22 cellular contexts compared by ENCODE assay signal in the genomic region with DNA sequence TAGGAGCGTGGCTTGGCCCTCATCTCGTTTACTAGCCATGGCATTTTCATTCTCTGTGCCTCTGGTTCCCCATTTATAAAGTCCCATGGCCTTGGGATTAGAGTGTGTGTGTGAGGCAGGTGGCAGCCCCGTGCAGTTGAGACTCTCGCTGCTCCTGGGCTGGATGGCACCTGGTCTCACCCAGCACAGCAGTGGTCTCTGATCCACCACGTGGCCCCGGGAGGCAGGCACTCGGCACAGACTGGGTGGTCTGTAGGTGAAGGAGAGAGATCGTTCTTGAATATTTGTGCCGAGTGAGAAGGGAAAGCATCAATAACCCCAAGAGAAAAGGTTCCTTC. TPM values are rescaled to one million over a fixed set of nuclear protein-coding genes. Genes with fewer than 3 reads are reported as not detected.
DNase-seq lines count a peak whose midpoint lies in the region; ATAC-seq and TF ChIP-seq lines count a peak whose summit lies in the region.
"Had no signal": no experiment of that assay in that cellular context is flagged by ENCODE, and none has a peak within 500 bp of the region (broad histone marks: within the 10 kb centered on the region; RNA-seq: fewer than 3 reads in every experiment).

No MANE protein-coding gene starts in this region.

- H3K27me3 ChIP-seq in Panc1 (ENCODE audit: control insufficient read depth, insufficient read depth, low read length) (no peaks in the 10 kb centered on the region), smooth muscle cell (ENCODE audit: low read depth) (no peaks in the 10 kb centered on the region)
- H3K27me3 ChIP-seq in naive thymus-derived CD4-positive, alpha-beta T cell (ENCODE audit: control insufficient read depth in 2 of 2, insufficient read depth in 2 of 2, low read length in 2 of 2) = no peaks in the 10 kb centered on the region
- H3K27me3 ChIP-seq: left lung, right lobe of liver, uterus had no signal

- 56% methylated on average over 9 of the region's 9 CpGs for WGBS in smooth muscle cell (ENCODE audit: low lambda C conversion rate)

- H3K27me3 Mint-ChIP-seq in chondrocyte (ENCODE audit: low read depth) = no peaks in the 10 kb centered on the region
- no peaks in the 10 kb centered on the region for H3K27me3 Mint-ChIP-seq in naive thymus-derived CD4-positive, alpha-beta T cell
- H3K27me3 Mint-ChIP-seq: natural killer cell treated with Interleukin-12 subunit alpha and Interleukin-12 subunit beta and Interleukin-15 and Interleukin-18, amount 100 ng/mL, for 72 hours had no signal

- H3K4me2 ChIP-seq in smooth muscle cell = peak overlapping the region; percentile 10

- no peaks in the 10 kb centered on the region for H3K79me2 ChIP-seq in smooth muscle cell (ENCODE audit: low read depth)

- no peak for DNase-seq in Panc1 (ENCODE audit: low read depth, low spot score)
- DNase-seq in chondrocyte (ENCODE audit: low spot score) = peak; percentile 42
- peak in 1 of 3 donors; percentile 31 for DNase-seq in mucosa of descending colon
- no peak for DNase-seq in smooth muscle cell (lab: John Stamatoyannopoulos, UW; ENCODE audit: unreplicated experiment)
- DNase-seq in naive thymus-derived CD4-positive, alpha-beta T cell = no peak
- DNase-seq in NCI-H446 treated with DMSO at 0.1 percent for 48 hours (lab: John Stamatoyannopoulos, UW) = no peak
- DNase-seq: activated CD8-positive, alpha-beta memory T cell treated with anti-CD3 and anti-CD28 coated beads for 24 hours; erythroblast; GOT3; left lung; MM.1S; NCI-H2107; stimulated activated naive CD4-positive, alpha-beta T cell had no signal

- TF ChIP-seq CTCF in Panc1 (IDR thresholded peaks at IDR 0.05) (no peak), chondrocyte (IDR thresholded peaks at IDR 0.05) (no peak), mucosa of descending colon (IDR thresholded peaks at IDR 0.05) (no peak), smooth muscle cell (IDR thresholded peaks at IDR 0.05; ENCODE audit: borderline replicate concordance, insufficient read depth, poor library complexity, severe bottlenecking) (no peak)

- no peak overlapping the region for H3K9ac ChIP-seq in smooth muscle cell (ENCODE audit: low read depth)

- H3K9me3 ChIP-seq in Panc1 (ENCODE audit: control insufficient read depth, insufficient read depth, low read depth, low read length) (no peaks in the 10 kb centered on the region), mucosa of descending colon (no peaks in the 10 kb centered on the region), smooth muscle cell (replicated peaks; ENCODE audit: low read depth) (no peaks in the 10 kb centered on the region)
- H3K9me3 ChIP-seq in naive thymus-derived CD4-positive, alpha-beta T cell (ENCODE audit: control insufficient read depth in 2 of 3, low read length in 3 of 3) = no peaks in the 10 kb centered on the region
- H3K9me3 ChIP-seq: left lung, right lobe of liver, uterus had no signal

- in situ Hi-C loops in Panc1 (cut with HindIII; ENCODE audit: low pct_unique_long_range_greater_than_20kb, low sequenced_read_pairs) = no loop called here

- ATAC-seq in Panc1 = peak; percentile 26; the same call in 1 of the 2 replicates
- ATAC-seq in mucosa of descending colon = peak; percentile 24
- no peak for ATAC-seq in HG03457 (IDR thresholded peaks at IDR 0.05; ENCODE audit: unreplicated experiment)
- ATAC-seq in naive thymus-derived CD4-positive, alpha-beta T cell = no peak

- no peak overlapping the region for H3K4me3 ChIP-seq in Panc1 (ENCODE audit: low read depth in 2 of 2, low read length in 2 of 2)
- no peak overlapping the region for H3K4me3 ChIP-seq in mucosa of descending colon
- no peak overlapping the region for H3K4me3 ChIP-seq in smooth muscle cell
- no peak overlapping the region for H3K4me3 ChIP-seq in naive thymus-derived CD4-positive, alpha-beta T cell (ENCODE audit: low read length)
- H3K4me3 ChIP-seq: coronary artery, left lung, right lobe of liver, SK-N-MC, uterus had no signal

- H2AFZ ChIP-seq in smooth muscle cell (ENCODE audit: low read depth) = peak overlapping the region; percentile 60

- no peaks in the 10 kb centered on the region for H3K36me3 ChIP-seq in Panc1 (ENCODE audit: control insufficient read depth, insufficient read depth, low read length)
- no peaks in the 10 kb centered on the region for H3K36me3 ChIP-seq in mucosa of descending colon (ENCODE audit: low read depth)
- H3K36me3 ChIP-seq in smooth muscle cell (ENCODE audit: low read depth) = no peaks in the 10 kb centered on the region
- no peaks in the 10 kb centered on the region for H3K36me3 ChIP-seq in naive thymus-derived CD4-positive, alpha-beta T cell (ENCODE audit: control insufficient read depth in 2 of 3, insufficient read depth in 3 of 3, low read length in 3 of 3)
- H3K36me3 ChIP-seq: left lung, right lobe of liver, uterus had no signal

- H3K4me1 Mint-ChIP-seq in chondrocyte (ENCODE audit: low read depth) = peaks cover 2% of the 10 kb centered on the region
- H3K4me1 Mint-ChIP-seq in naive thymus-derived CD4-positive, alpha-beta T cell = peaks cover 0 to 7% (median 3%) of the 10 kb centered on the region in 7 donors

- H3K9me3 Mint-ChIP-seq in chondrocyte (ENCODE audit: low read depth) = no peaks in the 10 kb centered on the region
- H3K9me3 Mint-ChIP-seq in naive thymus-derived CD4-positive, alpha-beta T cell = peaks cover 0 to 2% (median 0%) of the 10 kb centered on the region in 11 donors
- H3K9me3 Mint-ChIP-seq: natural killer cell treated with Interleukin-12 subunit alpha and Interleukin-12 subunit beta and Interleukin-15 and Interleukin-18, amount 100 ng/mL, for 72 hours had no signal

- no peak overlapping the region for H3K27ac Mint-ChIP-seq in chondrocyte (ENCODE audit: unreplicated experiment)
- no peak overlapping the region for H3K27ac Mint-ChIP-seq in naive thymus-derived CD4-positive, alpha-beta T cell
- H3K27ac Mint-ChIP-seq: natural killer cell treated with Interleukin-12 subunit alpha and Interleukin-12 subunit beta and Interleukin-15 and Interleukin-18, amount 100 ng/mL, for 72 hours had no signal

- BruUV-seq in Panc1 (replicated peaks; lab: Mats Ljungman, UMichigan) = no TSS peak

- no peaks in the 10 kb centered on the region for H4K20me1 ChIP-seq in smooth muscle cell (ENCODE audit: low read depth)

- no peaks in the 10 kb centered on the region for H3F3A ChIP-seq in smooth muscle cell (ENCODE audit: low read depth)

- POLR2A ChIA-PET in Panc1 (lab: Charles Lee) = no interaction called here
- POLR2A ChIA-PET in naive thymus-derived CD4-positive, alpha-beta T cell (lab: Charles Lee) = no interaction called here

- CTCF ChIA-PET in Panc1 (lab: Charles Lee) = no interaction called here
- CTCF ChIA-PET in naive thymus-derived CD4-positive, alpha-beta T cell (lab: Charles Lee) = no interaction called here

- no peaks in the 10 kb centered on the region for H3K36me3 Mint-ChIP-seq in chondrocyte (ENCODE audit: low read depth)
- H3K36me3 Mint-ChIP-seq in naive thymus-derived CD4-positive, alpha-beta T cell = no peaks in the 10 kb centered on the region
- H3K36me3 Mint-ChIP-seq: natural killer cell treated with Interleukin-12 subunit alpha and Interleukin-12 subunit beta and Interleukin-15 and Interleukin-18, amount 100 ng/mL, for 72 hours had no signal

- H3K4me3 Mint-ChIP-seq in chondrocyte (ENCODE audit: unreplicated experiment) = no peak overlapping the region
- no peak overlapping the region for H3K4me3 Mint-ChIP-seq in naive thymus-derived CD4-positive, alpha-beta T cell
- H3K4me3 Mint-ChIP-seq: natural killer cell treated with Interleukin-12 subunit alpha and Interleukin-12 subunit beta and Interleukin-15 and Interleukin-18, amount 100 ng/mL, for 72 hours had no signal

- peaks cover 7% of the 10 kb centered on the region; the same call in 1 of the 2 replicates for H3K4me1 ChIP-seq in Panc1 (ENCODE audit: control insufficient read depth, insufficient read depth, low read length)
- peaks cover 5% of the 10 kb centered on the region for H3K4me1 ChIP-seq in mucosa of descending colon (ENCODE audit: low read depth)
- H3K4me1 ChIP-seq in smooth muscle cell (ENCODE audit: low read depth) = peaks cover 7% of the 10 kb centered on the region
- no peaks in the 10 kb centered on the region for H3K4me1 ChIP-seq in naive thymus-derived CD4-positive, alpha-beta T cell (ENCODE audit: control insufficient read depth in 2 of 2, insufficient read depth in 2 of 2, low read length in 2 of 2)
- H3K4me1 ChIP-seq: left lung, uterus had no signal

- H3K27ac ChIP-seq in Panc1 (ENCODE audit: low read length) (no peak overlapping the region), smooth muscle cell (ENCODE audit: low read depth) (peak overlapping the region; percentile 53)
- H3K27ac ChIP-seq in naive thymus-derived CD4-positive, alpha-beta T cell (ENCODE audit: low read depth, low read length) = no peak overlapping the region
- H3K27ac ChIP-seq: C4-2B, coronary artery, left lung, right lobe of liver, SK-N-MC had no signal

- intact Hi-C loops in Panc1 (cut with micrococcal nuclease; ENCODE audit: unreplicated experiment) (no loop called here), mucosa of descending colon (cut with DNase I, micrococcal nuclease) (no loop called here)
- intact Hi-C loops in naive thymus-derived CD4-positive, alpha-beta T cell (cut with micrococcal nuclease) = no loop called here

RNA-seq across cellular contexts. Expression of gene CALML3, which starts 50.4 kb away (rescaled TPM):
- total RNA-seq in Panc1 (2021; ENCODE audit: unreplicated experiment) (not detected), chondrocyte (not detected in 3 replicates), mucosa of descending colon (under 1 TPM in 2 of 3 donors, not detected in 1; 0.09 to 0.17 TPM), smooth muscle cell (0.04 and 0.49 TPM in 2 replicates)
- polyA plus RNA-seq in Panc1 (2012; ENCODE audit: insufficient read length) = not detected
- polyA plus RNA-seq in smooth muscle cell = 0.20 TPM in 1 of 2 replicates, not detected in the other
- not detected for total RNA-seq in naive thymus-derived CD4-positive, alpha-beta T cell
- not detected for polyA plus RNA-seq in naive thymus-derived CD4-positive, alpha-beta T cell
- total RNA-seq: aorta; HT-29; left lung; natural killer cell treated with Interleukin-12 subunit alpha and Interleukin-12 subunit beta and Interleukin-15 and Interleukin-18, amount 100 ng/mL, for 72 hours; uterus had no signal

Comparison
In these comparisons a context has a peak if more than half of its experiments do, and no peak if none do; other contexts are left out.
1. ATAC-seq: peak in Panc1 (single experiment) and mucosa of descending colon (single experiment); none in HG03457 (single experiment) and naive thymus-derived CD4-positive, alpha-beta T cell (single experiment).